In genomic region chr1:2330511-2331199, GRCh38 we compare ENCODE assay signal across 11 cellular contexts.
A peak's percentile ranks its signal among the peaks of the same experiment; 100 is the strongest.
DNase-seq lines count a peak whose midpoint lies in the region; ATAC-seq and TF ChIP-seq lines count a peak whose summit lies in the region.
"Had no signal": no experiment of that assay in that cellular context is flagged by ENCODE, and none has a peak within 500 bp of the region (broad histone marks: within the 10 kb centered on the region; RNA-seq: fewer than 3 reads in every experiment).

No MANE protein-coding gene starts in this region.

- no peaks in the 10 kb centered on the region for H3K9me3 Mint-ChIP-seq in chondrocyte (ENCODE audit: low read depth)
- no peaks in the 10 kb centered on the region for H3K9me3 Mint-ChIP-seq in activated CD4-positive, alpha-beta memory T cell treated with anti-CD3 and anti-CD28 coated beads, Interleukin-2, amount 10 ng/mL, durations not matched to agents 7 days and 5 days

- H3F3A ChIP-seq in smooth muscle cell (ENCODE audit: low read depth) = no peaks in the 10 kb centered on the region

- no peaks in the 10 kb centered on the region for H3K79me2 ChIP-seq in smooth muscle cell (ENCODE audit: low read depth)

- peak overlapping the region; percentile 26 for H3K4me2 ChIP-seq in smooth muscle cell

- no peaks in the 10 kb centered on the region for H3K36me3 Mint-ChIP-seq in chondrocyte (ENCODE audit: low read depth)
- H3K36me3 Mint-ChIP-seq in activated CD4-positive, alpha-beta memory T cell treated with anti-CD3 and anti-CD28 coated beads, Interleukin-2, amount 10 ng/mL, durations not matched to agents 7 days and 5 days (ENCODE audit: low read depth) = no peaks in the 10 kb centered on the region
- H3K36me3 Mint-ChIP-seq: activated naive CD8-positive, alpha-beta T cell had no signal

- H3K27me3 Mint-ChIP-seq in chondrocyte (ENCODE audit: low read depth) = no peaks in the 10 kb centered on the region
- peaks cover 3% of the 10 kb centered on the region for H3K27me3 Mint-ChIP-seq in activated CD4-positive, alpha-beta memory T cell treated with anti-CD3 and anti-CD28 coated beads, Interleukin-2, amount 10 ng/mL, durations not matched to agents 7 days and 5 days

- no peak overlapping the region for H2AFZ ChIP-seq in smooth muscle cell (ENCODE audit: low read depth)

- no peaks in the 10 kb centered on the region for H3K36me3 ChIP-seq in smooth muscle cell (ENCODE audit: low read depth)

- no peaks in the 10 kb centered on the region for H3K27me3 ChIP-seq in smooth muscle cell (ENCODE audit: low read depth)

- no peak overlapping the region for H3K4me3 ChIP-seq in smooth muscle cell

- no peak overlapping the region for H3K9ac ChIP-seq in smooth muscle cell (ENCODE audit: low read depth)

- H3K9me3 ChIP-seq in smooth muscle cell (replicated peaks; ENCODE audit: low read depth) = no peaks in the 10 kb centered on the region

- peak; percentile 96 for DNase-seq in GM03348 (ENCODE audit: low spot score)
- DNase-seq in chondrocyte (ENCODE audit: low spot score) = no peak
- DNase-seq in left kidney (ENCODE audit: low read depth, low spot score) = peak; percentile 62
- no peak for DNase-seq in smooth muscle cell (lab: John Stamatoyannopoulos, UW; ENCODE audit: unreplicated experiment)
- no peak for DNase-seq in stimulated activated CD4-positive, alpha-beta T cell treated with anti-CD3 and anti-CD28 coated beads, Interleukin-1b, Interleukin-23, amount 100 ng/mL, for 48 hours
- DNase-seq in activated CD4-positive, alpha-beta memory T cell treated with anti-CD3 and anti-CD28 coated beads, Interleukin-2, amount 10 ng/mL, durations not matched to agents 7 days and 5 days = no peak
- DNase-seq: NCI-H2081 had no signal

- 73% methylated on average over 32 of the region's 32 CpGs for WGBS in smooth muscle cell (ENCODE audit: low lambda C conversion rate)

- POLR2A ChIA-PET in activated CD4-positive, alpha-beta memory T cell treated with anti-CD3 and anti-CD28 coated beads, Interleukin-2, amount 10 ng/mL, durations not matched to agents 7 days and 5 days (lab: Charles Lee) = no interaction called here

- no peak overlapping the region for H3K4me3 Mint-ChIP-seq in chondrocyte (ENCODE audit: unreplicated experiment)
- H3K4me3 Mint-ChIP-seq in activated CD4-positive, alpha-beta memory T cell treated with anti-CD3 and anti-CD28 coated beads, Interleukin-2, amount 10 ng/mL, durations not matched to agents 7 days and 5 days = no peak overlapping the region
- H3K4me3 Mint-ChIP-seq: activated naive CD8-positive, alpha-beta T cell had no signal

- no peaks in the 10 kb centered on the region for H4K20me1 ChIP-seq in smooth muscle cell (ENCODE audit: low read depth)

- CTCF ChIA-PET in activated CD4-positive, alpha-beta memory T cell treated with anti-CD3 and anti-CD28 coated beads, Interleukin-2, amount 10 ng/mL, durations not matched to agents 7 days and 5 days (lab: Charles Lee) = no interaction called here

- peaks cover 4% of the 10 kb centered on the region for H3K4me1 ChIP-seq in smooth muscle cell (ENCODE audit: low read depth)

- peak overlapping the region; percentile 91 for H3K27ac Mint-ChIP-seq in chondrocyte (ENCODE audit: unreplicated experiment)
- H3K27ac Mint-ChIP-seq in activated CD4-positive, alpha-beta memory T cell treated with anti-CD3 and anti-CD28 coated beads, Interleukin-2, amount 10 ng/mL, durations not matched to agents 7 days and 5 days = no peak overlapping the region
- H3K27ac Mint-ChIP-seq: activated naive CD8-positive, alpha-beta T cell had no signal

- peak overlapping the region; percentile 28 for H3K27ac ChIP-seq in smooth muscle cell (ENCODE audit: low read depth)

- TF ChIP-seq CTCF in chondrocyte (IDR thresholded peaks at IDR 0.05) = peak; percentile 26
- TF ChIP-seq CTCF in smooth muscle cell (IDR thresholded peaks at IDR 0.05; ENCODE audit: borderline replicate concordance, insufficient read depth, poor library complexity, severe bottlenecking) = no peak

- H3K4me1 Mint-ChIP-seq in chondrocyte (ENCODE audit: low read depth) = peaks cover 35% of the 10 kb centered on the region
- H3K4me1 Mint-ChIP-seq in activated CD4-positive, alpha-beta memory T cell treated with anti-CD3 and anti-CD28 coated beads, Interleukin-2, amount 10 ng/mL, durations not matched to agents 7 days and 5 days = no peaks in the 10 kb centered on the region

- ATAC-seq in HG03135 (IDR thresholded peaks at IDR 0.05; ENCODE audit: unreplicated experiment) (no peak), HG02981 (IDR thresholded peaks at IDR 0.05; ENCODE audit: unreplicated experiment) (no peak)
- ATAC-seq: activated CD4-positive, CD25-positive, alpha-beta regulatory T cell treated with anti-CD3 and anti-CD28 coated beads, Interleukin-2, amount 50 U/mL, for 24 hours had no signal

Comparison
In these comparisons a context has a peak if more than half of its experiments do, and no peak if none do; other contexts are left out.
1. DNase-seq: peak in GM03348 (single experiment) and left kidney (single experiment); none in chondrocyte (single experiment), smooth muscle cell (single experiment), stimulated activated CD4-positive, alpha-beta T cell treated with anti-CD3 and anti-CD28 coated beads, Interleukin-1b, Interleukin-23, amount 100 ng/mL, for 48 hours (single experiment) and activated CD4-positive, alpha-beta memory T cell treated with anti-CD3 and anti-CD28 coated beads, Interleukin-2, amount 10 ng/mL, durations not matched to agents 7 days and 5 days (single experiment).